ENCODE assay signal across 7 cellular contexts in genomic region chr3:47009225-47010049, GRCh38. TPM values are rescaled to one million over a fixed set of nuclear protein-coding genes. Genes with fewer than 3 reads are reported as not detected.
DNase-seq lines count a peak whose midpoint lies in the region; ATAC-seq and TF ChIP-seq lines count a peak whose summit lies in the region.

No MANE protein-coding gene starts in this region.

- H3K4me1 ChIP-seq in heart left ventricle, result peaks cover 0 to 22% (median 7%) of the 10 kb centered on the region in 12 donors

- peak; percentile 68 for TF ChIP-seq POLR2A in GM18951 (IDR thresholded peaks at IDR 0.05; ENCODE audit: extremely low read depth, insufficient read depth, insufficient read length)
- TF ChIP-seq POLR2A in heart left ventricle (IDR thresholded peaks at IDR 0.05), result peak; percentile 79 to 92

- WGBS in heart left ventricle, 4 donors, result 1 to 3% (median 2%) methylated on average over 21 to 81 of the region's 81 CpGs

- peak overlapping the region; percentile 62 for H3K27ac Mint-ChIP-seq in activated naive CD8-positive, alpha-beta T cell treated with anti-CD3 and anti-CD28 coated beads, Interleukin-2, amount 50 U/mL, for 24 hours
- H3K27ac Mint-ChIP-seq in type B pancreatic cell, result peak overlapping the region; percentile 93

- intact Hi-C loops in heart left ventricle (cut with DNase I), result loop anchor here in 4 of 10 donors (5.0 to 10.0 kb wide), 3 partner anchors 142 to 315 kb away; partner anchors contain the start of gene TMIE (in 2 of the 4)

- TF ChIP-seq CTCF in heart left ventricle (IDR thresholded peaks at IDR 0.05), result no peak
- peak; percentile 10 for TF ChIP-seq CTCF in type B pancreatic cell (conservative IDR thresholded peaks at IDR 0.05)

- H3K27ac ChIP-seq in SK-N-MC, result no peak overlapping the region
- peak overlapping the region; percentile 73 to 92 (median 86) for H3K27ac ChIP-seq in heart left ventricle

- no peaks in the 10 kb centered on the region for H3K27me3 ChIP-seq in heart left ventricle

- DNase-seq in SK-N-MC (ENCODE audit: low read depth, low spot score), result no peak
- peak; percentile 78 for DNase-seq in activated naive CD8-positive, alpha-beta T cell treated with anti-CD3 and anti-CD28 coated beads, Interleukin-2, amount 50 U/mL, for 24 hours
- peak; percentile 92 to 94 (median 94) for DNase-seq in heart left ventricle
- peak; percentile 86 for DNase-seq in pons (ENCODE audit: low spot score)
- peak; percentile 93 for DNase-seq in type B pancreatic cell (ENCODE audit: extremely low spot score, unreplicated experiment)

- H3K9ac ChIP-seq in SK-N-MC (ENCODE audit: insufficient read length), result no peak overlapping the region

- H3K36me3 ChIP-seq in SK-N-MC (ENCODE audit: insufficient read depth, low read length) (no peaks in the 10 kb centered on the region), heart left ventricle (peaks cover 0 to 59% (median 14%) of the 10 kb centered on the region in 9 donors)

- ATAC-seq in HG03108 (IDR thresholded peaks at IDR 0.05; ENCODE audit: unreplicated experiment) (peak; percentile 79), heart left ventricle (peak; percentile 94 to 97 (median 96))
- peak; percentile 93 for ATAC-seq in activated naive CD8-positive, alpha-beta T cell treated with anti-CD3 and anti-CD28 coated beads, Interleukin-2, amount 50 U/mL, for 24 hours

- H3K4me1 Mint-ChIP-seq in activated naive CD8-positive, alpha-beta T cell treated with anti-CD3 and anti-CD28 coated beads, Interleukin-2, amount 50 U/mL, for 24 hours, result peaks cover 12% of the 10 kb centered on the region
- peaks cover 4% of the 10 kb centered on the region for H3K4me1 Mint-ChIP-seq in type B pancreatic cell (ENCODE audit: unreplicated experiment)

- no peaks in the 10 kb centered on the region for H3K9me3 ChIP-seq in SK-N-MC (ENCODE audit: low read depth, low read length)
- no peaks in the 10 kb centered on the region for H3K9me3 ChIP-seq in heart left ventricle

- no peaks in the 10 kb centered on the region for H3K27me3 Mint-ChIP-seq in activated naive CD8-positive, alpha-beta T cell treated with anti-CD3 and anti-CD28 coated beads, Interleukin-2, amount 50 U/mL, for 24 hours
- no peaks in the 10 kb centered on the region for H3K27me3 Mint-ChIP-seq in type B pancreatic cell

- no peaks in the 10 kb centered on the region for H3K9me3 Mint-ChIP-seq in activated naive CD8-positive, alpha-beta T cell treated with anti-CD3 and anti-CD28 coated beads, Interleukin-2, amount 50 U/mL, for 24 hours
- H3K9me3 Mint-ChIP-seq in type B pancreatic cell, result no peaks in the 10 kb centered on the region

- peak overlapping the region; percentile 50 for H3K4me3 Mint-ChIP-seq in activated naive CD8-positive, alpha-beta T cell treated with anti-CD3 and anti-CD28 coated beads, Interleukin-2, amount 50 U/mL, for 24 hours
- peak overlapping the region; percentile 82 for H3K4me3 Mint-ChIP-seq in type B pancreatic cell

- peaks cover 10% of the 10 kb centered on the region for H3K36me3 Mint-ChIP-seq in activated naive CD8-positive, alpha-beta T cell treated with anti-CD3 and anti-CD28 coated beads, Interleukin-2, amount 50 U/mL, for 24 hours (ENCODE audit: low read depth)
- peaks cover 4% of the 10 kb centered on the region for H3K36me3 Mint-ChIP-seq in type B pancreatic cell

- H3K4me3 ChIP-seq in SK-N-MC (0 out of 2 replicates have a peak overlapping the region, but pooled peaks have one; percentile 12), heart left ventricle (peak overlapping the region; percentile 44 to 82 (median 63))

- in situ Hi-C loops in GM18951 (cut with MboI; ENCODE audit: low sequenced_read_pairs, unreplicated experiment), result no loop called here

RNA-seq across cellular contexts. Expression of gene NBEAL2, which starts 30.0 kb away (rescaled TPM):
- total RNA-seq in heart left ventricle (10 to 100 TPM in 6 of 9 donors, 1 to 10 TPM in 3; 8.1 to 41.1 (median 12.0) TPM), type B pancreatic cell (ENCODE audit: low replicate concordance) (115 and 241 TPM in 2 replicates)
- polyA plus RNA-seq in heart left ventricle, result 10 to 100 TPM; 16.3 to 45.7 TPM

RNA-seq across cellular contexts. Expression of gene CCDC12, which starts 32.9 kb away (rescaled TPM):
- total RNA-seq in heart left ventricle, result 10 to 100 TPM; 27.1 to 36.8 (median 33.3) TPM
- polyA plus RNA-seq in heart left ventricle, result 100 to 1,000 TPM in 1 of 2 donors, 10 to 100 TPM in 1; 83.5 to 120 TPM
- 46.7 and 49.7 TPM in 2 replicates for total RNA-seq in type B pancreatic cell (ENCODE audit: low replicate concordance)
